In genomic region chr17:48809182-48809581, GRCh38 we compare ENCODE assay signal across 1 cellular context.
TF ChIP-seq lines count a peak whose summit lies in the region.

No MANE protein-coding gene starts in this region.

TF ChIP-seq in HepG2, 621 proteins besides CTCF, POLR2A, EP300 and RAD21 (continued from another document):
- TF ChIP-seq SRSF1 (optimal IDR thresholded peaks at IDR 0.05; ENCODE audit: low read depth, low read length) = no peak
